Comparison of ENCODE assay signal across 9 cellular contexts in the genomic region with DNA sequence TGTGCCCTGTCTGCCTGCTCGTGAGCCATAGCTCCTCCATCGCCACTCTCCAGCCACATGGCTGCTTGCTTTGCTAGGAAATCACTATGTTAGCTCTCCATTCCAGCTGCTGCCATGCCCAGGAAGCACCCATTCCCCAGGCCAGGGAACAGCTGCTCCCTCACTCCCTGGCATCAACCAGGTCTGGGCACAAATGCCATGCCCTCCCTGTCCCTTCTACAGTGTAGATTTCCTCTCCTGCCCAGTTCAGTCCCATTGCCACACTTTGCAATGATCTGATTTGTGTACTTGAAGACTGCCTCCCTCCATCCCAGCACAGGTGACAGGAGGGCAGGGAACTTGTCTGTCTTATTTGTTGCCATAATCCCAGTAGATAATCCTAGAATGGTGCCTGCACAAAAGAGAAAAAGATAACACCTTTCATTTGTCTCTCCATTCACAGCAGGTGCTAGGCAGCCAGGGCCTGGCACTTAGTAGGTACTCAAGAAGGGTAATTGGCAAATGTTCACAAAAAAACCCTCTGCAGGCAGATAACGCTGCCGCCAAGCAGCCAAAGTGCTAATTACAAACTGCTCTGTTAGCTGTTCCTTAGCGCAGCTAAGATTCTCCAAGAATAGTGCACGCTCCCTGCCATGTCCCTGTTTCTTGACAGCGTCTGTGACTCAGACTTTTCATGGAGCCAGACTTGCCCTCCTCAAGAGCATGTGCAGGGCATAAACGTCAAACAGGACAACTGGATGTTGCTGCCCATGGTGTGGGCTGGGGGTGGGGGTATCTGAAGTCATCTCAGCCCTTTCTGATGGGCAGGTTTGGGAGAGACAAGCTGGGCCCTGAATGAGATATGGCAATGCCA.
DNase-seq lines count a peak whose midpoint lies in the region; ATAC-seq and TF ChIP-seq lines count a peak whose summit lies in the region.
"Had no signal": no experiment of that assay in that cellular context is flagged by ENCODE, and none has a peak within 500 bp of the region (broad histone marks: within the 10 kb centered on the region; RNA-seq: fewer than 3 reads in every experiment).

No MANE protein-coding gene starts in this region.

- in situ Hi-C loops in gastrocnemius medialis (cut with MboI; ENCODE audit: low sequenced_read_pairs in 4 of 4), result loop anchor here (5.0 to 10.0 kb wide), 4 partner anchors 85 to 185 kb away; a partner anchor contains a TSS

- ATAC-seq in CD8-positive, alpha-beta T cell, result no peak
- ATAC-seq in gastrocnemius medialis (peak; percentile 73 to 77), GM18502 (IDR thresholded peaks at IDR 0.05; ENCODE audit: poor library complexity, unreplicated experiment) (no peak), HG02840 (IDR thresholded peaks at IDR 0.05; ENCODE audit: low FRiP score, unreplicated experiment) (no peak)

- H3K36me3 Mint-ChIP-seq in CD8-positive, alpha-beta T cell, result no peaks in the 10 kb centered on the region

- no peak overlapping the region for H3K4me3 ChIP-seq in CD8-positive, alpha-beta T cell (ENCODE audit: low read depth, low read length)
- no peak overlapping the region for H3K4me3 ChIP-seq in adrenal gland
- H3K4me3 ChIP-seq in cardiac muscle cell, result no peak overlapping the region
- no peak overlapping the region for H3K4me3 ChIP-seq in gastrocnemius medialis

- CTCF ChIA-PET in CD8-positive, alpha-beta T cell (lab: Charles Lee), result interaction anchor here (0.6 to 1.3 kb wide), 3 partner anchors 25 to 188 kb away, joined by 3 to 4 read pairs (median 3); no protein-coding TSS in a partner anchor

- TF ChIP-seq POLR2A in adrenal gland (IDR thresholded peaks at IDR 0.05) (peak in 1 of 2 donors; percentile 14), gastrocnemius medialis (IDR thresholded peaks at IDR 0.05) (no peak)

- no peaks in the 10 kb centered on the region for H3K4me1 ChIP-seq in CD8-positive, alpha-beta T cell (ENCODE audit: insufficient read depth, low read length)
- H3K4me1 ChIP-seq in adrenal gland (replicated peaks in 1 of 2) (peaks cover 24 to 28% of the 10 kb centered on the region in 2 donors), cardiac muscle cell (ENCODE audit: low read depth) (peaks cover 35% of the 10 kb centered on the region), gastrocnemius medialis (peaks cover 28 to 31% of the 10 kb centered on the region in 2 donors)

- H3K27me3 Mint-ChIP-seq in CD8-positive, alpha-beta T cell (ENCODE audit: low read depth), result no peaks in the 10 kb centered on the region

- H3K4me1 Mint-ChIP-seq in CD8-positive, alpha-beta T cell (ENCODE audit: low read depth), result peaks cover 13% of the 10 kb centered on the region

- no peak overlapping the region for H3K27ac ChIP-seq in CD8-positive, alpha-beta T cell (ENCODE audit: low read depth, low read length)
- H3K27ac ChIP-seq in adrenal gland, result peak overlapping the region; percentile 58 to 88 (median 76)
- peak overlapping the region; percentile 83 for H3K27ac ChIP-seq in cardiac muscle cell
- H3K27ac ChIP-seq in gastrocnemius medialis, result peak overlapping the region; percentile 84 to 94 (median 90)

- POLR2A ChIA-PET in CD8-positive, alpha-beta T cell (lab: Charles Lee), result no interaction called here

- WGBS in adrenal gland, 4 donors, result 56 to 68% (median 60%) methylated on average over 7 to 8 of the region's 8 CpGs

- intact Hi-C loops in CD8-positive, alpha-beta T cell (cut with DNase I, micrococcal nuclease), result no loop called here
- intact Hi-C loops in adrenal gland (cut with DNase I) (loop anchor here (10.0 kb wide), 1 partner anchor 105 kb away; a partner anchor contains a TSS), gastrocnemius medialis (cut with DNase I; ENCODE audit: low total_unique reads) (loop anchor here (1.0 kb wide), 2 partner anchors 15 to 48 kb away; no protein-coding TSS in a partner anchor)

- peak overlapping the region; percentile 17 for H3K27ac Mint-ChIP-seq in CD8-positive, alpha-beta T cell

- H3K27me3 ChIP-seq in CD8-positive, alpha-beta T cell (ENCODE audit: insufficient read depth, low read length), result no peaks in the 10 kb centered on the region
- H3K27me3 ChIP-seq in adrenal gland (no peaks in the 10 kb centered on the region), cardiac muscle cell (no peaks in the 10 kb centered on the region), gastrocnemius medialis (no peaks in the 10 kb centered on the region)

- no peak for TF ChIP-seq CTCF in CD8-positive, alpha-beta T cell (IDR thresholded peaks at IDR 0.05)
- TF ChIP-seq CTCF in adrenal gland (IDR thresholded peaks at IDR 0.05), result no peak
- TF ChIP-seq CTCF in cardiac muscle cell (IDR thresholded peaks at IDR 0.05; ENCODE audit: low read depth, low read length), result no peak
- TF ChIP-seq CTCF in gastrocnemius medialis (IDR thresholded peaks at IDR 0.05 in 4 of 5, conservative IDR thresholded peaks at IDR 0.05 in 1 of 5), result no peak

- no peaks in the 10 kb centered on the region for H3K36me3 ChIP-seq in CD8-positive, alpha-beta T cell (ENCODE audit: insufficient read depth, low read length)
- H3K36me3 ChIP-seq in adrenal gland (replicated peaks in 1 of 2) (no peaks in the 10 kb centered on the region), cardiac muscle cell (no peaks in the 10 kb centered on the region), gastrocnemius medialis (no peaks in the 10 kb centered on the region)

- DNase-seq in CD8-positive, alpha-beta T cell, result no peak
- DNase-seq in adrenal gland (peak in 6 of 7 donors; percentile 48 to 73 (median 67)), cardiac muscle cell (ENCODE audit: low read depth in 1 of 2, low spot score in 1 of 2) (no peak), gastrocnemius medialis (peak; percentile 59 to 74), NCI-H2196 (lab: John Stamatoyannopoulos, UW; ENCODE audit: unreplicated experiment) (no peak), dedifferentiated amniotic fluid mesenchymal stem cell (ENCODE audit: extremely low spot score) (no peak)

- H3K4me3 Mint-ChIP-seq in CD8-positive, alpha-beta T cell, result no peak overlapping the region
- H3K4me3 Mint-ChIP-seq: nephron had no signal

- no peaks in the 10 kb centered on the region for H3K9me3 ChIP-seq in CD8-positive, alpha-beta T cell (ENCODE audit: low read length)
- H3K9me3 ChIP-seq in adrenal gland (replicated peaks in 1 of 3), result no peaks in the 10 kb centered on the region
- H3K9me3 ChIP-seq in cardiac muscle cell (ENCODE audit: low read depth), result no peaks in the 10 kb centered on the region
- H3K9me3 ChIP-seq in gastrocnemius medialis, result no peaks in the 10 kb centered on the region

- H3K9me3 Mint-ChIP-seq in CD8-positive, alpha-beta T cell, result no peaks in the 10 kb centered on the region
- H3K9me3 Mint-ChIP-seq: nephron had no signal

Comparison
In these comparisons a context has a peak if more than half of its experiments do, and no peak if none do; other contexts are left out.
1. ATAC-seq: peak in gastrocnemius medialis (2 of 2); none in CD8-positive, alpha-beta T cell (single experiment), GM18502 (single experiment) and HG02840 (single experiment).
2. DNase-seq: peak in adrenal gland (6 of 7) and gastrocnemius medialis (2 of 2); none in CD8-positive, alpha-beta T cell (0 of 7), cardiac muscle cell (0 of 2), NCI-H2196 (single experiment) and dedifferentiated amniotic fluid mesenchymal stem cell (single experiment).
3. intact Hi-C loops: an anchor here in adrenal gland (10.0 kb wide) and gastrocnemius medialis (1.0 kb wide); none called in CD8-positive, alpha-beta T cell.